In genomic region chr6:159679091-159680077, GRCh38 we compare ENCODE assay signal across 11 cellular contexts. TPM values are rescaled to one million over a fixed set of nuclear protein-coding genes. Genes with fewer than 3 reads are reported as not detected.
DNase-seq lines count a peak whose midpoint lies in the region; ATAC-seq and TF ChIP-seq lines count a peak whose summit lies in the region.
"Had no signal": no experiment of that assay in that cellular context is flagged by ENCODE, and none has a peak within 500 bp of the region (broad histone marks: within the 10 kb centered on the region; RNA-seq: fewer than 3 reads in every experiment).

No MANE protein-coding gene starts in this region.

- no peak for TF ChIP-seq EP300 in tibial nerve (IDR thresholded peaks at IDR 0.05)

- H3K4me3 ChIP-seq in fibroblast of the aortic adventitia (ENCODE audit: low read depth, low read length) (no peak overlapping the region), upper lobe of right lung (no peak overlapping the region), tibial nerve (no peak overlapping the region)
- H3K4me3 ChIP-seq: skin epidermis, vagina had no signal

- H3K27me3 ChIP-seq in upper lobe of right lung: no peaks in the 10 kb centered on the region
- no peaks in the 10 kb centered on the region for H3K27me3 ChIP-seq in tibial nerve
- H3K27me3 ChIP-seq: vagina had no signal

- no peak for TF ChIP-seq POLR2A in tibial nerve (IDR thresholded peaks at IDR 0.05)

- H3K27ac ChIP-seq in upper lobe of right lung (peak overlapping the region; percentile 12), tibial nerve (peak overlapping the region in 1 of 4 donors; percentile 14)
- H3K27ac ChIP-seq: vagina had no signal

- intact Hi-C loops in upper lobe of right lung (cut with DNase I): no loop called here

- peak; percentile 23 for DNase-seq in stimulated activated naive CD4-positive, alpha-beta T cell treated with Interleukin-2 at 50 U/mL for 16 hours (lab: John Stamatoyannopoulos, UW)
- no peak for DNase-seq in stimulated activated naive CD4-positive, alpha-beta T cell (lab: John Stamatoyannopoulos, UW)
- DNase-seq in activated CD4-positive, alpha-beta T cell treated with anti-CD3 and anti-CD28 coated beads, Interleukin-2, amount 50 U/mL, for 48 hours: peak; percentile 53 to 69
- DNase-seq in fibroblast of the aortic adventitia (ENCODE audit: low read depth) (peak; percentile 41), upper lobe of right lung (no peak), tibial nerve (ENCODE audit: low spot score in 2 of 2) (no peak), Kasumi-1 (lab: John Stamatoyannopoulos, UW) (no peak)
- DNase-seq: NCI-H526 had no signal

- TF ChIP-seq CTCF in fibroblast of the aortic adventitia (IDR thresholded peaks at IDR 0.05; ENCODE audit: insufficient read depth, low read length) (no peak), upper lobe of right lung (IDR thresholded peaks at IDR 0.05) (no peak), tibial nerve (IDR thresholded peaks at IDR 0.05) (no peak)

- WGBS in tibial nerve, 2 donors: 76 to 79% methylated on average over 5 of the region's 5 CpGs

- no peaks in the 10 kb centered on the region for H3K9me3 ChIP-seq in upper lobe of right lung
- no peaks in the 10 kb centered on the region for H3K9me3 ChIP-seq in tibial nerve
- H3K9me3 ChIP-seq: vagina had no signal

- ATAC-seq in upper lobe of right lung (peak; percentile 73), HG03039 (IDR thresholded peaks at IDR 0.05; ENCODE audit: unreplicated experiment) (no peak)

- H3K36me3 ChIP-seq in upper lobe of right lung (peaks cover 69% of the 10 kb centered on the region), tibial nerve (peaks cover 2 to 71% (median 7%) of the 10 kb centered on the region in 3 donors)

- peaks cover 34% of the 10 kb centered on the region for H3K4me1 ChIP-seq in upper lobe of right lung
- H3K4me1 ChIP-seq in tibial nerve: peaks cover 0 to 34% (median 3%) of the 10 kb centered on the region in 4 donors

RNA-seq across cellular contexts. Expression of gene SOD2, which starts 13.7 kb away (rescaled TPM):
- 184 and 504 TPM in 2 replicates for total RNA-seq in fibroblast of the aortic adventitia (ENCODE audit: low replicate concordance)
- 374 TPM for total RNA-seq in upper lobe of right lung
- 100 to 1,000 TPM in 3 of 4 donors, 10 to 100 TPM in 1; 95.6 to 457 (median 287) TPM for total RNA-seq in tibial nerve

RNA-seq across cellular contexts. Expression of gene WTAP, which starts 47.9 kb away (rescaled TPM):
- total RNA-seq in fibroblast of the aortic adventitia (ENCODE audit: low replicate concordance) (71.9 and 103 TPM in 2 replicates), upper lobe of right lung (77.4 TPM), tibial nerve (10 to 100 TPM; 69.3 to 81.4 (median 78.0) TPM)

Comparison
In these comparisons a context has a peak if more than half of its experiments do, and no peak if none do; other contexts are left out.
1. DNase-seq: peak in stimulated activated naive CD4-positive, alpha-beta T cell treated with Interleukin-2 at 50 U/mL for 16 hours (single experiment), activated CD4-positive, alpha-beta T cell treated with anti-CD3 and anti-CD28 coated beads, Interleukin-2, amount 50 U/mL, for 48 hours (2 of 2) and fibroblast of the aortic adventitia (single experiment); none in stimulated activated naive CD4-positive, alpha-beta T cell (0 of 6), upper lobe of right lung (single experiment), tibial nerve (0 of 2) and Kasumi-1 (0 of 2).